In the genomic region with DNA sequence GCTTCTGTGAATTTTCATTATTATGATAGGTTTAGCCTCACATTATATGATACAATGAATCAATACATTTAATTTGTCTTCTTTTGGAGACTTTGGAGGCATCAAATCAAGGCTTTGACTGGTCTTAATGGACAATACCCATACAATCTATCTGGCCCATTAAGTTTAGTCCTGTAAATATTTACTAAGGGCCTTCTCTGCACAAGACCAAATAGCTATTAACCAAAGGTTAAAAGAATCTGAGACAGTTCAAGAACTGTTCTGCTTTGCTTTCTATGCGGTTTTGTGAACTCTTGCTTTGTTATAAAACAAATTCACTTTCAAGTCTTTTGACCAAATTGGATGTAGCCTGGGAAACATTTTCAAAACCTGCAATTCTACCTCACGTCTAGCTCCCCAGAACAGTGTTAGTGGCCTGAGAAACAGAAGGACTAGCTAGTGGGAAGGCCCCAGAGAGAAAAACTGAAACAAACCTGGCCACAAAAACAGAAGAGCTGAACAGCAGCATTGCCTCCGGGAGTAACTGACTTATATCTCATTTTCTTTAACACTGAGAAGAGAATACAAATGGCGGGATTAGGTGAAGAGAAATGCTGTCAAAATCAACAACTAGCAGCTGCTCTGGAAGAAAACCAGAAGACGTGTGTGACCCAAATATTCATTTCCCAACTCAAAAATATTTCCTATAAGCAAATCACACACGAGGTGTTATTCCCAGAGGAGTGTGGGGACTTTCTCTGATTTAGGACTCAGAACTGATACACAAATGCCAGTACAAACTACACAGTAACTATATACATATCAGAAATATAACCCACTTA, we compare ENCODE assay signal across 9 cellular contexts. TPM values are rescaled to one million over a fixed set of nuclear protein-coding genes. Genes with fewer than 3 reads are reported as not detected.
DNase-seq lines count a peak whose midpoint lies in the region; ATAC-seq, FAIRE-seq and TF ChIP-seq lines count a peak whose summit lies in the region.
"Had no signal": no experiment of that assay in that cellular context is flagged by ENCODE, and none has a peak within 500 bp of the region (broad histone marks: within the 10 kb centered on the region; RNA-seq: fewer than 3 reads in every experiment).

No MANE protein-coding gene starts in this region.

- no peaks in the 10 kb centered on the region for H3K27me3 Mint-ChIP-seq in activated CD4-positive, alpha-beta memory T cell treated with anti-CD3 and anti-CD28 coated beads, Interleukin-2, amount 10 ng/mL, durations not matched to agents 7 days and 5 days
- no peaks in the 10 kb centered on the region for H3K27me3 Mint-ChIP-seq in type B pancreatic cell

- TF ChIP-seq POLR2A in erythroblast (IDR thresholded peaks at IDR 0.05; ENCODE audit: low read length), result no peak
- TF ChIP-seq POLR2A in H54 (IDR thresholded peaks at IDR 0.05; ENCODE audit: low read depth, low read length), result no peak

- peaks cover 29% of the 10 kb centered on the region for H3K9me3 Mint-ChIP-seq in activated CD4-positive, alpha-beta memory T cell treated with anti-CD3 and anti-CD28 coated beads, Interleukin-2, amount 10 ng/mL, durations not matched to agents 7 days and 5 days
- H3K9me3 Mint-ChIP-seq in type B pancreatic cell, result peaks cover 7% of the 10 kb centered on the region

- peak overlapping the region; percentile 54 for H3K4me2 ChIP-seq in hepatocyte

- H3K27ac Mint-ChIP-seq in activated CD4-positive, alpha-beta memory T cell treated with anti-CD3 and anti-CD28 coated beads, Interleukin-2, amount 10 ng/mL, durations not matched to agents 7 days and 5 days, result peak overlapping the region; percentile 85
- H3K27ac Mint-ChIP-seq in type B pancreatic cell, result no peak overlapping the region

- H3K9me2 ChIP-seq in hepatocyte (replicated peaks; ENCODE audit: insufficient read depth), result no peaks in the 10 kb centered on the region

- CTCF ChIA-PET in activated CD4-positive, alpha-beta memory T cell treated with anti-CD3 and anti-CD28 coated beads, Interleukin-2, amount 10 ng/mL, durations not matched to agents 7 days and 5 days (lab: Charles Lee), result interaction anchor here (0.7 to 3.8 kb wide), 17 partner anchors 9 to 627 kb away, joined by 3 to 53 read pairs (median 5); a partner anchor contains a TSS

- FAIRE-seq in H54 (lab: Jason Lieb, UNC), result no peak

- H3K27me3 ChIP-seq in hepatocyte, result no peaks in the 10 kb centered on the region

- peak overlapping the region; percentile 46 for H2AFZ ChIP-seq in hepatocyte

- no peaks in the 10 kb centered on the region for H3K36me3 ChIP-seq in hepatocyte (replicated peaks; ENCODE audit: insufficient read depth, low read depth)

- POLR2A ChIA-PET in activated CD4-positive, alpha-beta memory T cell treated with anti-CD3 and anti-CD28 coated beads, Interleukin-2, amount 10 ng/mL, durations not matched to agents 7 days and 5 days (lab: Charles Lee), result interaction anchor here (0.7 to 3.3 kb wide), 12 partner anchors 8 to 672 kb away, joined by 3 to 18 read pairs (median 4); a partner anchor contains a TSS

- H3K4me1 ChIP-seq in hepatocyte (ENCODE audit: insufficient read depth), result peaks cover 7% of the 10 kb centered on the region

- peaks cover 37% of the 10 kb centered on the region for H3K4me1 Mint-ChIP-seq in activated CD4-positive, alpha-beta memory T cell treated with anti-CD3 and anti-CD28 coated beads, Interleukin-2, amount 10 ng/mL, durations not matched to agents 7 days and 5 days
- peaks cover 4% of the 10 kb centered on the region for H3K4me1 Mint-ChIP-seq in type B pancreatic cell (ENCODE audit: unreplicated experiment)

- peak overlapping the region; percentile 80 for H3K4me3 Mint-ChIP-seq in activated CD4-positive, alpha-beta memory T cell treated with anti-CD3 and anti-CD28 coated beads, Interleukin-2, amount 10 ng/mL, durations not matched to agents 7 days and 5 days
- no peak overlapping the region for H3K4me3 Mint-ChIP-seq in type B pancreatic cell

- peak; percentile 45 for DNase-seq in activated CD4-positive, alpha-beta memory T cell treated with anti-CD3 and anti-CD28 coated beads, Interleukin-2, amount 10 ng/mL, durations not matched to agents 7 days and 5 days
- DNase-seq in hepatocyte (ENCODE audit: low spot score) (no peak), type B pancreatic cell (ENCODE audit: extremely low spot score, unreplicated experiment) (no peak), erythroblast (lab: John Stamatoyannopoulos, UW) (no peak), H54 (ENCODE audit: insufficient read length, low spot score) (no peak)
- peak in 2 of 3 donors; percentile 13 for DNase-seq in stimulated activated CD4-positive, alpha-beta T cell treated with anti-CD3 and anti-CD28 coated beads, TNF-alpha, amount 100 ng/mL, for 48 hours (ENCODE audit: low read depth in 3 of 3)

- no peaks in the 10 kb centered on the region for H3K79me2 ChIP-seq in hepatocyte

- no peaks in the 10 kb centered on the region for H3K9me3 ChIP-seq in hepatocyte (ENCODE audit: low read depth)

- H3K36me3 Mint-ChIP-seq in activated CD4-positive, alpha-beta memory T cell treated with anti-CD3 and anti-CD28 coated beads, Interleukin-2, amount 10 ng/mL, durations not matched to agents 7 days and 5 days (ENCODE audit: low read depth), result peaks cover 45% of the 10 kb centered on the region
- H3K36me3 Mint-ChIP-seq in type B pancreatic cell, result peaks cover 3% of the 10 kb centered on the region

- H3K27ac ChIP-seq in hepatocyte, result peak overlapping the region; percentile 58

- WGBS in hepatocyte (ENCODE audit: low lambda C conversion rate, missing lambda C conversion rate), result 43% methylated on average over 6 of the region's 6 CpGs

- no peaks in the 10 kb centered on the region for H4K20me1 ChIP-seq in hepatocyte (ENCODE audit: insufficient read depth, poor library complexity, severe bottlenecking)

- TF ChIP-seq CTCF in hepatocyte (IDR thresholded peaks at IDR 0.05; ENCODE audit: poor library complexity) (no peak), type B pancreatic cell (conservative IDR thresholded peaks at IDR 0.05) (no peak)

- ATAC-seq in GM18907 (IDR thresholded peaks at IDR 0.05; ENCODE audit: unreplicated experiment) (peak; percentile 61), HG02970 (IDR thresholded peaks at IDR 0.05; ENCODE audit: low FRiP score, unreplicated experiment) (peak; percentile 47)

- H3K4me3 ChIP-seq in hepatocyte, result no peak overlapping the region

RNA-seq across cellular contexts. Expression of a gene that starts 0.5 kb away (rescaled TPM):
- 10 to 100 TPM; 11.7 to 12.0 TPM for total RNA-seq in activated CD4-positive, alpha-beta memory T cell treated with anti-CD3 and anti-CD28 coated beads, Interleukin-2, amount 10 ng/mL, durations not matched to agents 7 days and 5 days
- total RNA-seq in hepatocyte (2.7 and 4.2 TPM in 2 replicates), type B pancreatic cell (ENCODE audit: low replicate concordance) (0.36 and 0.55 TPM in 2 replicates)
- 0.36 and 1.0 TPM in 2 replicates for polyA plus RNA-seq in hepatocyte
- polyA plus RNA-seq: neural cell had no signal

RNA-seq across cellular contexts. Expression of a gene that starts 21.3 kb away (rescaled TPM):
- total RNA-seq in activated CD4-positive, alpha-beta memory T cell treated with anti-CD3 and anti-CD28 coated beads, Interleukin-2, amount 10 ng/mL, durations not matched to agents 7 days and 5 days, result under 1 TPM; 0.40 to 0.53 TPM
- total RNA-seq in hepatocyte (not detected in 2 replicates), type B pancreatic cell (ENCODE audit: low replicate concordance) (0.22 and 0.81 TPM in 2 replicates)
- polyA plus RNA-seq in hepatocyte, result not detected in 2 replicates

RNA-seq across cellular contexts. Expression of a gene that starts 52.6 kb away (rescaled TPM):
- 1 to 10 TPM; 3.9 to 5.4 TPM for total RNA-seq in activated CD4-positive, alpha-beta memory T cell treated with anti-CD3 and anti-CD28 coated beads, Interleukin-2, amount 10 ng/mL, durations not matched to agents 7 days and 5 days
- total RNA-seq in hepatocyte (1.1 and 2.6 TPM in 2 replicates), type B pancreatic cell (ENCODE audit: low replicate concordance) (0.56 and 0.67 TPM in 2 replicates)
- polyA plus RNA-seq in hepatocyte, result 0.24 and 0.56 TPM in 2 replicates
- polyA plus RNA-seq: neural cell had no signal

Comparison
In these comparisons a context has a peak if more than half of its experiments do, and no peak if none do; other contexts are left out.
1. DNase-seq: peak in activated CD4-positive, alpha-beta memory T cell treated with anti-CD3 and anti-CD28 coated beads, Interleukin-2, amount 10 ng/mL, durations not matched to agents 7 days and 5 days (single experiment) and stimulated activated CD4-positive, alpha-beta T cell treated with anti-CD3 and anti-CD28 coated beads, TNF-alpha, amount 100 ng/mL, for 48 hours (2 of 3); none in hepatocyte (single experiment), type B pancreatic cell (single experiment), erythroblast (0 of 2) and H54 (single experiment).